In genomic region chr14:54377501-54377900, GRCh38 we compare ENCODE assay signal across 14 cellular contexts. TPM values are rescaled to one million over a fixed set of nuclear protein-coding genes. Genes with fewer than 3 reads are reported as not detected.
A peak's percentile ranks its signal among the peaks of the same experiment; 100 is the strongest.
DNase-seq lines count a peak whose midpoint lies in the region; ATAC-seq and TF ChIP-seq lines count a peak whose summit lies in the region.
"Had no signal": no experiment of that assay in that cellular context is flagged by ENCODE, and none has a peak within 500 bp of the region (broad histone marks: within the 10 kb centered on the region; RNA-seq: fewer than 3 reads in every experiment).

No MANE protein-coding gene starts in this region.

- H3K9me3 Mint-ChIP-seq in endodermal cell: peaks cover 2% of the 10 kb centered on the region
- no peaks in the 10 kb centered on the region for H3K9me3 Mint-ChIP-seq in T-helper 2 cell treated with Interferon-gamma antibody and Interleukin-4, amounts not matched to agents 5 μg/mL and 100 μg/mL, for 36 hours

- H3K9ac ChIP-seq in BLaER1: peak overlapping the region; percentile 20; the same call in 1 of the 2 replicates
- H3K9ac ChIP-seq in endodermal cell (ENCODE audit: extremely low read depth, low read length, poor library complexity, severe bottlenecking): no peak overlapping the region

- H3K4me1 Mint-ChIP-seq in endodermal cell: peaks cover 11% of the 10 kb centered on the region
- H3K4me1 Mint-ChIP-seq in T-helper 2 cell treated with Interferon-gamma antibody and Interleukin-4, amounts not matched to agents 5 μg/mL and 100 μg/mL, for 36 hours (ENCODE audit: low read depth): no peaks in the 10 kb centered on the region
- H3K4me1 Mint-ChIP-seq: CD4-positive, alpha-beta memory T cell had no signal

- H3K36me3 Mint-ChIP-seq in endodermal cell (ENCODE audit: low read depth): no peaks in the 10 kb centered on the region
- H3K36me3 Mint-ChIP-seq in T-helper 2 cell treated with Interferon-gamma antibody and Interleukin-4, amounts not matched to agents 5 μg/mL and 100 μg/mL, for 36 hours (ENCODE audit: low read depth): no peaks in the 10 kb centered on the region
- H3K36me3 Mint-ChIP-seq: CD4-positive, alpha-beta memory T cell had no signal

- no peak overlapping the region for H3K4me3 Mint-ChIP-seq in endodermal cell
- no peak overlapping the region for H3K4me3 Mint-ChIP-seq in T-helper 2 cell treated with Interferon-gamma antibody and Interleukin-4, amounts not matched to agents 5 μg/mL and 100 μg/mL, for 36 hours
- H3K4me3 Mint-ChIP-seq: CD4-positive, alpha-beta memory T cell had no signal

- ATAC-seq in GM19035 (IDR thresholded peaks at IDR 0.05; ENCODE audit: unreplicated experiment) (peak; percentile 65), GM18498 (IDR thresholded peaks at IDR 0.05; ENCODE audit: unreplicated experiment) (no peak), HG03432 (IDR thresholded peaks at IDR 0.05; ENCODE audit: unreplicated experiment) (no peak)

- no peaks in the 10 kb centered on the region for H3K36me3 ChIP-seq in BLaER1
- H3K36me3 ChIP-seq in endodermal cell (ENCODE audit: control insufficient read depth, insufficient read depth, low read length): no peaks in the 10 kb centered on the region

- H3K27ac Mint-ChIP-seq in endodermal cell: no peak overlapping the region
- H3K27ac Mint-ChIP-seq in T-helper 2 cell treated with Interferon-gamma antibody and Interleukin-4, amounts not matched to agents 5 μg/mL and 100 μg/mL, for 36 hours: no peak overlapping the region
- H3K27ac Mint-ChIP-seq: CD4-positive, alpha-beta memory T cell had no signal

- 67% methylated on average over 5 to 7 of the region's 7 CpGs for WGBS in endodermal cell (ENCODE audit: insufficient coverage in 1 of 2, insufficient read length in 1 of 2), 2 experiments

- H3K27ac ChIP-seq in BLaER1 (peak overlapping the region; percentile 57), endodermal cell (ENCODE audit: low read depth, low read length) (no peak overlapping the region)
- H3K27ac ChIP-seq: C4-2B had no signal

- no peaks in the 10 kb centered on the region for H4K20me1 ChIP-seq in BLaER1

- peak overlapping the region; percentile 81 for H3K4me2 ChIP-seq in BLaER1

- H3K27me3 ChIP-seq in BLaER1 (no peaks in the 10 kb centered on the region), endodermal cell (ENCODE audit: control insufficient read depth, insufficient read depth, low read length, poor library complexity, severe bottlenecking) (no peaks in the 10 kb centered on the region)

- H3K4me1 ChIP-seq in BLaER1 (peaks cover 61% of the 10 kb centered on the region), endodermal cell (ENCODE audit: control insufficient read depth, insufficient read depth, low read length) (no peaks in the 10 kb centered on the region)

- no peak for TF ChIP-seq CTCF in endodermal cell (conservative IDR thresholded peaks at IDR 0.05)

- H3K4me3 ChIP-seq in BLaER1 (peak overlapping the region; percentile 28; the same call in 1 of the 2 replicates), endodermal cell (ENCODE audit: low read length) (no peak overlapping the region)

- no peaks in the 10 kb centered on the region for H3K27me3 Mint-ChIP-seq in endodermal cell (ENCODE audit: insufficient read depth)
- H3K27me3 Mint-ChIP-seq in T-helper 2 cell treated with Interferon-gamma antibody and Interleukin-4, amounts not matched to agents 5 μg/mL and 100 μg/mL, for 36 hours (ENCODE audit: low read depth): peaks cover 26% of the 10 kb centered on the region

- DNase-seq in NCI-H69 (lab: John Stamatoyannopoulos, UW) (peak; percentile 39), endodermal cell (peak; percentile 69), SW480 (ENCODE audit: low spot score) (no peak)
- DNase-seq in T-helper 2 cell treated with Interferon-gamma antibody and Interleukin-4, amounts not matched to agents 5 μg/mL and 100 μg/mL, for 36 hours (ENCODE audit: low spot score): no peak
- DNase-seq: ACHN; CD4-positive, alpha-beta memory T cell; DMS79; EL; IMR-90 had no signal

- H3K9me3 ChIP-seq in BLaER1 (peaks cover 6% of the 10 kb centered on the region; the same call in 1 of the 2 replicates), endodermal cell (ENCODE audit: control insufficient read depth, low read length) (no peaks in the 10 kb centered on the region)

RNA-seq across cellular contexts. Expression of gene CDKN3, which starts 19.3 kb away (rescaled TPM):
- 10 to 100 TPM; 31.5 to 39.8 TPM for total RNA-seq in endodermal cell
- 77.0 TPM for polyA plus RNA-seq in endodermal cell (2013, experiment 1 of 2)
- 85.0 TPM for polyA plus RNA-seq in endodermal cell (2013, experiment 2 of 2)

Comparison
In these comparisons a context has a peak if more than half of its experiments do, and no peak if none do; other contexts are left out.
1. DNase-seq: peak in NCI-H69 (single experiment) and endodermal cell (single experiment); none in SW480 (single experiment) and T-helper 2 cell treated with Interferon-gamma antibody and Interleukin-4, amounts not matched to agents 5 μg/mL and 100 μg/mL, for 36 hours (single experiment).